8 cellular contexts compared by ENCODE assay signal in the genomic region with DNA sequence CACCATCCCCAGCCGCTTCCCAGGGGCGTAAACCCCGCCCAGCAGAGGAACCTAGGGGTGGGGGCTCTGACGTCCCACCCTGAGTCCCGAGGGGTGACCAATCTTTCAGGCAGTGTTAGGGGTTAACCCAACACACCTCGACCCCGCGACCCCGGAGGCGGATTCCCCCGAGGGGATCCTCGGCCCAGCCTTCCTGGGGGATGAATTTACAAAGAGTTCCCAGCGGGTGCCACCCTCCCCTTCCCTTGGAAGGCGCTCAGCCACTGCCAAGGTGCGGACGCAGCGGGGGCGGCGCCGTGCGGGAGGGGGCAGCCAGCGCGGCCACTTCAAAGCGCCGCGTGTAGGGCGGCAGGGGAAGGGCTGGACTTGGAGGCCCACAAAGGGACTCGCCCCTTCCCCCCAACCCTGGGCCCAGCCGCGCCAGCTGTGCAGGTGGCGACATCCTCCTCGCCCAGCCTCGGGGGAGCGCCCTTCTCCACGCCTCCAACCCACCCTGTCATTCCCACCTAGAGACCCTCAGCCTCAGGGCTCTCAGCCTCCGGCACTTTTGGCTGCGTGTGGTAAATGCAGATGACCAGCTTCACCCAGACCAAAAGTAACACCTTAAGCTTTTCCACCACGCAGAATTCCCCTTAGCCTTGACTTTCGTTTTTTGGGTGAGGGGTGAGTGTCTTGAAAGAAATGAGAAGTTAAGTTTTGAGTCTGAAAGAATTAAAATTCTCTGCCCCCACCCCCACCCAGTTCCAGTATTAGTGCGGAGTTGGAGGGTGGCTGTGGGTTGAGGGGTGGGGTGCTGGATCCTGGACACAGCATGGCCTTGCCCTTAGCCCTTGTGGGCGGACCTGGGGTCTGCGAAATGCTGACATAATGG. TPM values are rescaled to one million over a fixed set of nuclear protein-coding genes. Genes with fewer than 3 reads are reported as not detected.
DNase-seq lines count a peak whose midpoint lies in the region; TF ChIP-seq lines count a peak whose summit lies in the region.

No MANE protein-coding gene starts in this region.

- no peaks in the 10 kb centered on the region for H3K79me2 ChIP-seq in hepatocyte

- H3K27ac ChIP-seq in hepatocyte = no peak overlapping the region

- no peaks in the 10 kb centered on the region for H3K4me1 ChIP-seq in hepatocyte (ENCODE audit: insufficient read depth)

- WGBS in hepatocyte (ENCODE audit: low lambda C conversion rate, missing lambda C conversion rate) = 10% methylated on average over 36 of the region's 42 CpGs

- intact Hi-C loops in activated T-helper 2 cell treated with anti-CD3 and anti-CD28 coated beads, Interferon-gamma antibody, Interleukin-2, Interleukin-4, amounts not matched to agents 10 μg/mL and 5 μg/mL and 100 μg/mL, durations not matched to agents 14 hours and 24 hours and 36 hours (cut with micrococcal nuclease) = loop anchor here (1.0 kb wide), 1 partner anchor 8 kb away; no protein-coding TSS in a partner anchor

- peaks cover 34% of the 10 kb centered on the region for H3K4me1 Mint-ChIP-seq in activated T-helper 2 cell treated with anti-CD3 and anti-CD28 coated beads, Interferon-gamma antibody, Interleukin-2, Interleukin-4, amounts not matched to agents 10 μg/mL and 5 μg/mL and 100 μg/mL, durations not matched to agents 14 hours and 24 hours and 36 hours (ENCODE audit: low read depth)

- peak; percentile 23 for TF ChIP-seq CTCF in hepatocyte (IDR thresholded peaks at IDR 0.05; ENCODE audit: poor library complexity)

- H3K27ac Mint-ChIP-seq in activated T-helper 2 cell treated with anti-CD3 and anti-CD28 coated beads, Interferon-gamma antibody, Interleukin-2, Interleukin-4, amounts not matched to agents 10 μg/mL and 5 μg/mL and 100 μg/mL, durations not matched to agents 14 hours and 24 hours and 36 hours = peak overlapping the region; percentile 48

- DNase-seq in activated gamma-delta T cell treated with anti-CD3 and anti-CD28 coated beads, Interleukin-2, amount 50 U/mL, for 16 hours (ENCODE audit: low read depth) = peak; percentile 24
- no peak for DNase-seq in activated gamma-delta T cell treated with Interleukin-2 at 50 U/mL for 16 hours
- DNase-seq in activated T-helper 2 cell treated with anti-CD3 and anti-CD28 coated beads, Interferon-gamma antibody, Interleukin-2, Interleukin-4, amounts not matched to agents 10 μg/mL and 5 μg/mL and 100 μg/mL, durations not matched to agents 14 hours and 24 hours and 36 hours (ENCODE audit: low spot score) = no peak
- peak; percentile 70 for DNase-seq in hepatocyte (ENCODE audit: low spot score)
- peak; percentile 42 for DNase-seq in stimulated activated CD4-positive, alpha-beta T cell treated with anti-CD3 and anti-CD28 coated beads, Interleukin-12 subunit alpha, Interleukin-12 subunit beta, amount 100 ng/mL, for 4 hours
- no peak for DNase-seq in NCI-H1436 (lab: John Stamatoyannopoulos, UW)
- no peak for DNase-seq in SKM-1 treated with dmso at 0.1 percent for 144 hours (lab: John Stamatoyannopoulos, UW; ENCODE audit: unreplicated experiment)
- no peak for DNase-seq in amniotic stem cell (lab: John Stamatoyannopoulos, UW)

- H3K36me3 ChIP-seq in hepatocyte (replicated peaks; ENCODE audit: insufficient read depth, low read depth) = no peaks in the 10 kb centered on the region

- peak overlapping the region; percentile 57 for H2AFZ ChIP-seq in hepatocyte

- H3K27me3 Mint-ChIP-seq in activated T-helper 2 cell treated with anti-CD3 and anti-CD28 coated beads, Interferon-gamma antibody, Interleukin-2, Interleukin-4, amounts not matched to agents 10 μg/mL and 5 μg/mL and 100 μg/mL, durations not matched to agents 14 hours and 24 hours and 36 hours (ENCODE audit: low read depth) = peaks cover 60% of the 10 kb centered on the region

- H3K36me3 Mint-ChIP-seq in activated T-helper 2 cell treated with anti-CD3 and anti-CD28 coated beads, Interferon-gamma antibody, Interleukin-2, Interleukin-4, amounts not matched to agents 10 μg/mL and 5 μg/mL and 100 μg/mL, durations not matched to agents 14 hours and 24 hours and 36 hours (ENCODE audit: low read depth) = no peaks in the 10 kb centered on the region

- no peaks in the 10 kb centered on the region for H3K27me3 ChIP-seq in hepatocyte

- H3K4me2 ChIP-seq in hepatocyte = peak overlapping the region; percentile 91

- peak overlapping the region; percentile 27 for H3K4me3 Mint-ChIP-seq in activated T-helper 2 cell treated with anti-CD3 and anti-CD28 coated beads, Interferon-gamma antibody, Interleukin-2, Interleukin-4, amounts not matched to agents 10 μg/mL and 5 μg/mL and 100 μg/mL, durations not matched to agents 14 hours and 24 hours and 36 hours (ENCODE audit: low read depth)

- H3K4me3 ChIP-seq in hepatocyte = peak overlapping the region; percentile 28

- no peaks in the 10 kb centered on the region for H3K9me2 ChIP-seq in hepatocyte (replicated peaks; ENCODE audit: insufficient read depth)

- no peaks in the 10 kb centered on the region for H4K20me1 ChIP-seq in hepatocyte (ENCODE audit: insufficient read depth, poor library complexity, severe bottlenecking)

- H3K9me3 ChIP-seq in hepatocyte (ENCODE audit: low read depth) = no peaks in the 10 kb centered on the region

- no peaks in the 10 kb centered on the region for H3K9me3 Mint-ChIP-seq in activated T-helper 2 cell treated with anti-CD3 and anti-CD28 coated beads, Interferon-gamma antibody, Interleukin-2, Interleukin-4, amounts not matched to agents 10 μg/mL and 5 μg/mL and 100 μg/mL, durations not matched to agents 14 hours and 24 hours and 36 hours

RNA-seq across cellular contexts. Expression of gene TCF7, which starts 43.3 kb away (rescaled TPM):
- total RNA-seq in activated T-helper 2 cell treated with anti-CD3 and anti-CD28 coated beads, Interferon-gamma antibody, Interleukin-2, Interleukin-4, amounts not matched to agents 10 μg/mL and 5 μg/mL and 100 μg/mL, durations not matched to agents 14 hours and 24 hours and 36 hours = 8.4 and 10.0 TPM in 2 replicates
- 5.1 and 7.5 TPM in 2 replicates for total RNA-seq in hepatocyte
- polyA plus RNA-seq in hepatocyte = 5.7 and 8.1 TPM in 2 replicates

Comparison
In these comparisons a context has a peak if more than half of its experiments do, and no peak if none do; other contexts are left out.
1. DNase-seq: peak in activated gamma-delta T cell treated with anti-CD3 and anti-CD28 coated beads, Interleukin-2, amount 50 U/mL, for 16 hours (single experiment), hepatocyte (single experiment) and stimulated activated CD4-positive, alpha-beta T cell treated with anti-CD3 and anti-CD28 coated beads, Interleukin-12 subunit alpha, Interleukin-12 subunit beta, amount 100 ng/mL, for 4 hours (single experiment); none in activated gamma-delta T cell treated with Interleukin-2 at 50 U/mL for 16 hours (single experiment), activated T-helper 2 cell treated with anti-CD3 and anti-CD28 coated beads, Interferon-gamma antibody, Interleukin-2, Interleukin-4, amounts not matched to agents 10 μg/mL and 5 μg/mL and 100 μg/mL, durations not matched to agents 14 hours and 24 hours and 36 hours (single experiment), NCI-H1436 (single experiment), SKM-1 treated with dmso at 0.1 percent for 144 hours (single experiment) and amniotic stem cell (single experiment).